ENCODE assay signal across 19 cellular contexts in genomic region chr6:35041086-35041855, GRCh38.
DNase-seq lines count a peak whose midpoint lies in the region; ATAC-seq, FAIRE-seq and TF ChIP-seq lines count a peak whose summit lies in the region.
"Had no signal": no experiment of that assay in that cellular context is flagged by ENCODE, and none has a peak within 500 bp of the region (broad histone marks: within the 10 kb centered on the region; RNA-seq: fewer than 3 reads in every experiment).

No MANE protein-coding gene starts in this region.

- H3K4me3 ChIP-seq in HEK293 (ENCODE audit: low read depth, low read length): no peak overlapping the region
- H3K4me3 ChIP-seq: mucosa of descending colon had no signal

- peaks cover 1% of the 10 kb centered on the region for H3K36me3 Mint-ChIP-seq in chondrocyte (ENCODE audit: low read depth)
- H3K36me3 Mint-ChIP-seq in memory B cell: peaks cover 17% of the 10 kb centered on the region
- H3K36me3 Mint-ChIP-seq in stimulated activated effector memory CD8-positive, alpha-beta T cell treated with anti-CD3 and anti-CD28 coated beads, Interleukin-12 subunit alpha, Interleukin-12 subunit beta, amount 100 ng/mL, for 72 hours: no peaks in the 10 kb centered on the region
- no peaks in the 10 kb centered on the region for H3K36me3 Mint-ChIP-seq in activated CD4-positive, alpha-beta memory T cell treated with anti-CD3 and anti-CD28 coated beads, Interleukin-2, amount 10 ng/mL, durations not matched to agents 7 days and 5 days (ENCODE audit: low read depth)

- no peak for ATAC-seq in memory B cell (ENCODE audit: low read depth)
- no peak for ATAC-seq in stimulated activated effector memory CD8-positive, alpha-beta T cell treated with anti-CD3 and anti-CD28 coated beads, Interleukin-12 subunit alpha, Interleukin-12 subunit beta, amount 100 ng/mL, for 72 hours
- ATAC-seq in GM21576 (IDR thresholded peaks at IDR 0.05; ENCODE audit: unreplicated experiment): no peak
- ATAC-seq in HG02571 (IDR thresholded peaks at IDR 0.05; ENCODE audit: unreplicated experiment): no peak
- ATAC-seq: mucosa of descending colon had no signal

- peaks cover 0 to 10% of the 10 kb centered on the region in 2 experiments; a peak in 2 of 3 replicates for H3K36me3 ChIP-seq in HEK293 (ENCODE audit: control insufficient read depth in 2 of 2, insufficient read depth in 1 of 2, low read length in 2 of 2)
- H3K36me3 ChIP-seq: brain microvascular endothelial cell had no signal

- no peak overlapping the region for H3K4me3 Mint-ChIP-seq in chondrocyte (ENCODE audit: unreplicated experiment)
- no peak overlapping the region for H3K4me3 Mint-ChIP-seq in memory B cell
- H3K4me3 Mint-ChIP-seq in stimulated activated effector memory CD8-positive, alpha-beta T cell treated with anti-CD3 and anti-CD28 coated beads, Interleukin-12 subunit alpha, Interleukin-12 subunit beta, amount 100 ng/mL, for 72 hours: no peak overlapping the region
- H3K4me3 Mint-ChIP-seq in activated CD4-positive, alpha-beta memory T cell treated with anti-CD3 and anti-CD28 coated beads, Interleukin-2, amount 10 ng/mL, durations not matched to agents 7 days and 5 days: no peak overlapping the region
- H3K4me3 Mint-ChIP-seq: CD4-positive, alpha-beta T cell; H9 had no signal

- H3K9me3 Mint-ChIP-seq in chondrocyte (ENCODE audit: low read depth) (no peaks in the 10 kb centered on the region), memory B cell (no peaks in the 10 kb centered on the region)
- H3K9me3 Mint-ChIP-seq in stimulated activated effector memory CD8-positive, alpha-beta T cell treated with anti-CD3 and anti-CD28 coated beads, Interleukin-12 subunit alpha, Interleukin-12 subunit beta, amount 100 ng/mL, for 72 hours: no peaks in the 10 kb centered on the region
- no peaks in the 10 kb centered on the region for H3K9me3 Mint-ChIP-seq in activated CD4-positive, alpha-beta memory T cell treated with anti-CD3 and anti-CD28 coated beads, Interleukin-2, amount 10 ng/mL, durations not matched to agents 7 days and 5 days
- H3K9me3 Mint-ChIP-seq: CD4-positive, alpha-beta T cell; H9 had no signal

- DNase-seq in chondrocyte (ENCODE audit: low spot score): no peak
- DNase-seq in memory B cell (ENCODE audit: low spot score in 2 of 2): no peak
- DNase-seq in stimulated activated effector memory CD8-positive, alpha-beta T cell treated with anti-CD3 and anti-CD28 coated beads, Interleukin-12 subunit alpha, Interleukin-12 subunit beta, amount 100 ng/mL, for 72 hours (ENCODE audit: low spot score in 2 of 2): no peak
- DNase-seq in GM19239 (ENCODE audit: insufficient read length, low spot score): no peak
- DNase-seq in activated CD4-positive, alpha-beta memory T cell treated with anti-CD3 and anti-CD28 coated beads, Interleukin-2, amount 10 ng/mL, durations not matched to agents 7 days and 5 days: no peak
- DNase-seq: activated CD4-positive, alpha-beta T cell treated with anti-CD3 and anti-CD28 coated beads for 48 hours; brain microvascular endothelial cell; CD4-positive, alpha-beta T cell; H9; MM.1S; mucosa of descending colon; NCI-H510A; occipital lobe; SW 1271 had no signal

- H3K4me1 ChIP-seq in HEK293 (ENCODE audit: control insufficient read depth, insufficient read depth, low read length): peaks cover 9% of the 10 kb centered on the region

- no peaks in the 10 kb centered on the region for H3K9me3 ChIP-seq in HEK293 (ENCODE audit: control insufficient read depth, insufficient read depth, low read depth, low read length)
- H3K9me3 ChIP-seq: mucosa of descending colon had no signal

- H3K4me1 Mint-ChIP-seq in chondrocyte (ENCODE audit: low read depth): peaks cover 51% of the 10 kb centered on the region
- H3K4me1 Mint-ChIP-seq in memory B cell: no peaks in the 10 kb centered on the region
- H3K4me1 Mint-ChIP-seq in stimulated activated effector memory CD8-positive, alpha-beta T cell treated with anti-CD3 and anti-CD28 coated beads, Interleukin-12 subunit alpha, Interleukin-12 subunit beta, amount 100 ng/mL, for 72 hours: no peaks in the 10 kb centered on the region
- H3K4me1 Mint-ChIP-seq in activated CD4-positive, alpha-beta memory T cell treated with anti-CD3 and anti-CD28 coated beads, Interleukin-2, amount 10 ng/mL, durations not matched to agents 7 days and 5 days: no peaks in the 10 kb centered on the region

- FAIRE-seq in GM19239 (lab: Jason Lieb, UNC): no peak
- FAIRE-seq: GM12891, TTC549 had no signal

- CTCF ChIA-PET in HEK293 (lab: Yijun Ruan, JAX): interaction anchor here (0.7 to 1.2 kb wide), 3 partner anchors 31 to 109 kb away, joined by 3 read pairs; no protein-coding TSS in a partner anchor
- CTCF ChIA-PET in activated CD4-positive, alpha-beta memory T cell treated with anti-CD3 and anti-CD28 coated beads, Interleukin-2, amount 10 ng/mL, durations not matched to agents 7 days and 5 days (lab: Charles Lee): no interaction called here

- H3K27ac ChIP-seq in HEK293 (ENCODE audit: extremely low read depth, low read depth, low read length): no peak overlapping the region
- H3K27ac ChIP-seq: brain microvascular endothelial cell had no signal

- TF ChIP-seq CTCF in HEK293 (tag by site-specific recombination; IDR thresholded peaks at IDR 0.05): no peak
- no peak for TF ChIP-seq CTCF in chondrocyte (IDR thresholded peaks at IDR 0.05)

- H3K27ac Mint-ChIP-seq in chondrocyte (ENCODE audit: unreplicated experiment) (peak overlapping the region; percentile 6), memory B cell (peak overlapping the region; percentile 31)
- peak overlapping the region; percentile 10 for H3K27ac Mint-ChIP-seq in stimulated activated effector memory CD8-positive, alpha-beta T cell treated with anti-CD3 and anti-CD28 coated beads, Interleukin-12 subunit alpha, Interleukin-12 subunit beta, amount 100 ng/mL, for 72 hours
- H3K27ac Mint-ChIP-seq in activated CD4-positive, alpha-beta memory T cell treated with anti-CD3 and anti-CD28 coated beads, Interleukin-2, amount 10 ng/mL, durations not matched to agents 7 days and 5 days: no peak overlapping the region
- H3K27ac Mint-ChIP-seq: CD4-positive, alpha-beta T cell had no signal

- H3K27me3 Mint-ChIP-seq in chondrocyte (ENCODE audit: low read depth) (no peaks in the 10 kb centered on the region), memory B cell (no peaks in the 10 kb centered on the region)
- H3K27me3 Mint-ChIP-seq in activated CD4-positive, alpha-beta memory T cell treated with anti-CD3 and anti-CD28 coated beads, Interleukin-2, amount 10 ng/mL, durations not matched to agents 7 days and 5 days: no peaks in the 10 kb centered on the region
- H3K27me3 Mint-ChIP-seq: CD4-positive, alpha-beta T cell had no signal

- POLR2A ChIA-PET in HEK293 (lab: Yijun Ruan, JAX): no interaction called here
- POLR2A ChIA-PET in activated CD4-positive, alpha-beta memory T cell treated with anti-CD3 and anti-CD28 coated beads, Interleukin-2, amount 10 ng/mL, durations not matched to agents 7 days and 5 days (lab: Charles Lee): no interaction called here

TF ChIP-seq in HEK293, 187 proteins besides CTCF, POLR2A, EP300 and RAD21 (continues in another document):
- no peak for TF ChIP-seq ZNF561 (tag by site-specific recombination; IDR thresholded peaks at IDR 0.05; ENCODE audit: borderline replicate concordance)
- TF ChIP-seq, protein P1, sequence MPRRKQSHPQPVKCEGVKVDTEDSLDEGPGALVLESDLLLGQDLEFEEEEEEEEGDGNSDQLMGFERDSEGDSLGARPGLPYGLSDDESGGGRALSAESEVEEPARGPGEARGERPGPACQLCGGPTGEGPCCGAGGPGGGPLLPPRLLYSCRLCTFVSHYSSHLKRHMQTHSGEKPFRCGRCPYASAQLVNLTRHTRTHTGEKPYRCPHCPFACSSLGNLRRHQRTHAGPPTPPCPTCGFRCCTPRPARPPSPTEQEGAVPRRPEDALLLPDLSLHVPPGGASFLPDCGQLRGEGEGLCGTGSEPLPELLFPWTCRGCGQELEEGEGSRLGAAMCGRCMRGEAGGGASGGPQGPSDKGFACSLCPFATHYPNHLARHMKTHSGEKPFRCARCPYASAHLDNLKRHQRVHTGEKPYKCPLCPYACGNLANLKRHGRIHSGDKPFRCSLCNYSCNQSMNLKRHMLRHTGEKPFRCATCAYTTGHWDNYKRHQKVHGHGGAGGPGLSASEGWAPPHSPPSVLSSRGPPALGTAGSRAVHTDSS (tag by site-specific recombination; IDR thresholded peaks at IDR 0.05): no peak
- no peak for TF ChIP-seq REST (tag by site-specific recombination; IDR thresholded peaks at IDR 0.05)
- TF ChIP-seq ZNF747 (tag by site-specific recombination; IDR thresholded peaks at IDR 0.05): no peak
- TF ChIP-seq MZF1 (tag by site-specific recombination; IDR thresholded peaks at IDR 0.05; ENCODE audit: borderline replicate concordance): no peak
- TF ChIP-seq ZNF660 (tag by site-specific recombination; IDR thresholded peaks at IDR 0.05): no peak
- TF ChIP-seq KLF16 (tag by site-specific recombination; IDR thresholded peaks at IDR 0.05): no peak
